In genomic region chr1:185853739-185854138, GRCh38 we compare ENCODE assay signal across 16 cellular contexts.
DNase-seq lines count a peak whose midpoint lies in the region; ATAC-seq, FAIRE-seq and TF ChIP-seq lines count a peak whose summit lies in the region.
"Had no signal": no experiment of that assay in that cellular context is flagged by ENCODE, and none has a peak within 500 bp of the region (broad histone marks: within the 10 kb centered on the region; RNA-seq: fewer than 3 reads in every experiment).

No MANE protein-coding gene starts in this region.

- H3K36me3 ChIP-seq in PC-3 (ENCODE audit: low read depth, low read length), result no peaks in the 10 kb centered on the region

- no peaks in the 10 kb centered on the region for H4K20me1 ChIP-seq in PC-3 (ENCODE audit: low read length)

- H3K27ac Mint-ChIP-seq in chondrocyte (ENCODE audit: unreplicated experiment), result peak overlapping the region; percentile 42
- H3K27ac Mint-ChIP-seq in osteocyte (ENCODE audit: unreplicated experiment), result peak overlapping the region; percentile 75
- H3K27ac Mint-ChIP-seq: natural killer cell had no signal

- peak; percentile 33 for ATAC-seq in PC-3
- ATAC-seq in GM18909 (IDR thresholded peaks at IDR 0.05; ENCODE audit: poor library complexity, unreplicated experiment), result no peak
- ATAC-seq in HG03095 (IDR thresholded peaks at IDR 0.05; ENCODE audit: unreplicated experiment), result no peak
- ATAC-seq in GM19397 (IDR thresholded peaks at IDR 0.05; ENCODE audit: unreplicated experiment), result no peak
- ATAC-seq: left ventricle myocardium superior, natural killer cell had no signal

- H3K9me3 Mint-ChIP-seq in chondrocyte (ENCODE audit: low read depth) (no peaks in the 10 kb centered on the region), osteocyte (ENCODE audit: unreplicated experiment) (no peaks in the 10 kb centered on the region)
- H3K9me3 Mint-ChIP-seq: natural killer cell had no signal

- H3K9me3 ChIP-seq in PC-3 (ENCODE audit: low read length), result no peaks in the 10 kb centered on the region

- peaks cover 54% of the 10 kb centered on the region for H3K4me1 Mint-ChIP-seq in chondrocyte (ENCODE audit: low read depth)
- peaks cover 57% of the 10 kb centered on the region for H3K4me1 Mint-ChIP-seq in osteocyte (ENCODE audit: unreplicated experiment)
- H3K4me1 Mint-ChIP-seq: natural killer cell had no signal

- FAIRE-seq in D721Med (lab: Jason Lieb, UNC), result peak; percentile 29

- H3K27me3 Mint-ChIP-seq in chondrocyte (ENCODE audit: low read depth) (no peaks in the 10 kb centered on the region), osteocyte (ENCODE audit: unreplicated experiment) (no peaks in the 10 kb centered on the region)

- CTCF ChIA-PET in PC-3 (lab: Charles Lee), result no interaction called here

- DNase-seq in D721Med (ENCODE audit: insufficient read length, low spot score), result no peak
- peak; percentile 86 for DNase-seq in PC-3
- DNase-seq in chondrocyte (ENCODE audit: low spot score), result no peak
- no peak for DNase-seq in osteocyte (ENCODE audit: extremely low spot score, unreplicated experiment)
- no peak for DNase-seq in NCI-H2081 treated with DMSO at 0.1 percent for 48 hours (lab: John Stamatoyannopoulos, UW)
- DNase-seq: activated gamma-delta T cell treated with Interleukin-2 at 50 U/mL for 16 hours; caudate nucleus; left ventricle myocardium superior; natural killer cell; retina; stimulated activated CD4-positive, alpha-beta T cell treated with anti-CD3 and anti-CD28 coated beads, Interleukin-2, amount 100 ng/mL, for 48 hours had no signal

- H3K9ac ChIP-seq in PC-3 (ENCODE audit: low read length), result peak overlapping the region; percentile 50

- intact Hi-C loops in PC-3 (cut with micrococcal nuclease), result loop anchor here (1.0 to 5.0 kb wide), 3 partner anchors 41 to 199 kb away; partner anchors contain the start of gene HMCN1

- peaks cover 60% of the 10 kb centered on the region for H3K4me1 ChIP-seq in PC-3 (ENCODE audit: insufficient read depth, low read length)

- H3K4me3 Mint-ChIP-seq in chondrocyte (ENCODE audit: unreplicated experiment) (no peak overlapping the region), osteocyte (ENCODE audit: unreplicated experiment) (no peak overlapping the region)
- H3K4me3 Mint-ChIP-seq: natural killer cell had no signal

- no peaks in the 10 kb centered on the region for H3K27me3 ChIP-seq in PC-3 (ENCODE audit: low read length)

- no TSS peak for BruUV-seq in PC-3 (replicated peaks; lab: Mats Ljungman, UMichigan)

- POLR2A ChIA-PET in PC-3 (lab: Charles Lee; ENCODE audit: unreplicated experiment), result no interaction called here

- H3K79me2 ChIP-seq in PC-3 (ENCODE audit: low read length), result no peaks in the 10 kb centered on the region

- peaks cover 1% of the 10 kb centered on the region for H3K36me3 Mint-ChIP-seq in chondrocyte (ENCODE audit: low read depth)
- H3K36me3 Mint-ChIP-seq in osteocyte (ENCODE audit: unreplicated experiment), result peaks cover 5% of the 10 kb centered on the region
- H3K36me3 Mint-ChIP-seq: natural killer cell had no signal

- no peak for TF ChIP-seq CTCF in D721Med (IDR thresholded peaks at IDR 0.05; ENCODE audit: insufficient read depth, missing control alignments)
- TF ChIP-seq CTCF in PC-3 (conservative IDR thresholded peaks at IDR 0.05; ENCODE audit: low read depth, low read length), result no peak
- TF ChIP-seq CTCF in chondrocyte (IDR thresholded peaks at IDR 0.05), result no peak
- no peak for TF ChIP-seq CTCF in osteocyte (IDR thresholded peaks at IDR 0.05)

- peak overlapping the region; percentile 59 for H3K4me2 ChIP-seq in PC-3 (ENCODE audit: low read length)

- H3F3A ChIP-seq in PC-3 (ENCODE audit: low read length, unreplicated experiment), result peaks cover 14% of the 10 kb centered on the region

- H3K4me3 ChIP-seq in PC-3 (ENCODE audit: low read length), result no peak overlapping the region

- no peaks in the 10 kb centered on the region for H3K9me2 ChIP-seq in PC-3 (replicated peaks; ENCODE audit: low read length)

- H2AFZ ChIP-seq in PC-3 (ENCODE audit: low read length), result no peak overlapping the region

- H3K27ac ChIP-seq in PC-3 (ENCODE audit: low read length), result peak overlapping the region; percentile 86
- H3K27ac ChIP-seq: epithelial cell of prostate, VCaP had no signal
